ENCODE assay signal across 8 cellular contexts in the genomic region with DNA sequence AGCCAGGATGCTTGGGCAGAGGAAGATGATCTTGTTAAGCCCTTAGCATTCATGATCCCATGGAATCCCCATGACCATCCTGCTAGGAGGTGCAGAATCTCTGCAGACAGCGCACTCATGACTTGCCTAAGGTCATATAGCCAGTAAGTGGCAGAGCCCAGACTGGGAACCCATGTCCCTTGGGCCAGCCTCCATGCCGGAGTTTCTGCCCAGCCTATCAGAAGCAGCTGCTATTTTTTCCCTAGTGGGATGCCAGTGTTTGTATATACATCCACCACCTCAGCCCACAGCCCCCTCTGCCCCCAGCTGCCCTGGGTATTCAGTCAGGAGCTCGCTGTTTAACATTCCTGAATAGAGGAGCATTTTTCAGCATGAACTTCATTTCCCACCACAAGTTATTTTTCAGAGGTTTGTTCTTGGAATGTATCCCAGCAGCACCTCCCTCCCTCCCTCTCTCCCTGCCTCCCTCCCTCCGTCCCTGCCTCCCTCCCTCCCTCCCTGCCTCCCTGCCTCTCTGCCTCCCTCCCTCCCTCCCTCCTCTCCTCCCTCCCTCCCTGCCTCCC. TPM values are rescaled to one million over a fixed set of nuclear protein-coding genes. Genes with fewer than 3 reads are reported as not detected.
DNase-seq lines count a peak whose midpoint lies in the region; ATAC-seq, FAIRE-seq and TF ChIP-seq lines count a peak whose summit lies in the region.

No MANE protein-coding gene starts in this region.

- BruUV-seq in HepG2 (replicated peaks; lab: Mats Ljungman, UMichigan) = no TSS peak

- TF ChIP-seq RAD21 in HepG2 (CRISPR knock-in tag; IDR thresholded peaks at IDR 0.05) = no peak

- H2AFZ ChIP-seq in astrocyte (ENCODE audit: low read depth, low read length) = no peak overlapping the region
- H2AFZ ChIP-seq in HepG2 (ENCODE audit: low read length) = no peak overlapping the region

- in situ Hi-C loops in HepG2 (cut with HindIII; ENCODE audit: extremely low pct_ligation_motif_present, low pct_unique_long_range_greater_than_20kb) = no loop called here
- in situ Hi-C loops in GM13976 (cut with MboI; ENCODE audit: low sequenced_read_pairs, unreplicated experiment) = no loop called here

- TF ChIP-seq EP300 in HepG2 (IDR thresholded peaks at IDR 0.05; ENCODE audit: low read depth in 2 of 2, low read length in 2 of 2) (no peak), HepG2 (CRISPR knock-in tag; IDR thresholded peaks at IDR 0.05; ENCODE audit: borderline replicate concordance) (no peak), upper lobe of left lung (IDR thresholded peaks at IDR 0.05) (no peak)

- H3K9ac ChIP-seq in astrocyte (ENCODE audit: low read length) = no peak overlapping the region
- H3K9ac ChIP-seq in HepG2 (ENCODE audit: insufficient read depth, low read depth, low read length) = no peak overlapping the region

- no peak for FAIRE-seq in astrocyte (lab: Jason Lieb, UNC)
- FAIRE-seq in HepG2 (lab: Jason Lieb, UNC) = no peak

- DNase-seq in NCI-H2227 (lab: John Stamatoyannopoulos, UW; ENCODE audit: unreplicated experiment) (peak; percentile 9), NCI-H2227 treated with DMSO at 0.1 percent for 48 hours (lab: John Stamatoyannopoulos, UW) (no peak), astrocyte (ENCODE audit: low read depth) (peak; percentile 84), HepG2 (ENCODE audit: low spot score) (no peak), upper lobe of left lung (no peak), mesenteric fat pad (ENCODE audit: low spot score) (no peak), GM13976 (ENCODE audit: low spot score) (no peak)
- DNase-seq in activated CD4-positive, alpha-beta memory T cell treated with anti-CD3 and anti-CD28 coated beads, Interleukin-2, amount 10 ng/mL, durations not matched to agents 7 days and 5 days = no peak

- H3K4me1 ChIP-seq in astrocyte (ENCODE audit: insufficient read depth, low read length) = peaks cover 23% of the 10 kb centered on the region
- peaks cover 46% of the 10 kb centered on the region for H3K4me1 ChIP-seq in HepG2 (ENCODE audit: insufficient read depth, low read length)
- peaks cover 60 to 75% (median 62%) of the 10 kb centered on the region in 4 donors for H3K4me1 ChIP-seq in upper lobe of left lung

- H3K79me2 ChIP-seq in astrocyte (ENCODE audit: insufficient read depth, low read length) (no peaks in the 10 kb centered on the region), HepG2 (ENCODE audit: insufficient read depth, low read length) (no peaks in the 10 kb centered on the region)

- WGBS in HepG2 (ENCODE audit: low lambda C conversion rate) = 74% methylated on average over 4 of the region's 4 CpGs
- 20 to 27% methylated on average over 3 to 4 of the region's 4 CpGs for WGBS in upper lobe of left lung, 2 donors

- no peak for TF ChIP-seq POLR2A in HepG2 (IDR thresholded peaks at IDR 0.05; ENCODE audit: insufficient read depth in 1 of 2, low read depth in 2 of 2, low read length in 2 of 2)
- TF ChIP-seq POLR2A in upper lobe of left lung (IDR thresholded peaks at IDR 0.05) = no peak

- CTCF ChIA-PET in HepG2 (lab: Yijun Ruan, JAX; ENCODE audit: low intra/inter-chr PET ratio, low total read pairs) = no interaction called here
- CTCF ChIA-PET in activated CD4-positive, alpha-beta memory T cell treated with anti-CD3 and anti-CD28 coated beads, Interleukin-2, amount 10 ng/mL, durations not matched to agents 7 days and 5 days (lab: Charles Lee) = interaction anchor here (1.2 to 1.6 kb wide), 3 partner anchors 9 to 11 kb away, joined by 4 to 7 read pairs (median 4); no protein-coding TSS in a partner anchor

- H3K27me3 ChIP-seq in astrocyte (ENCODE audit: insufficient read depth, low read length) (no peaks in the 10 kb centered on the region), HepG2 (ENCODE audit: control insufficient read depth in 1 of 2, insufficient read depth in 2 of 2, low read length in 2 of 2) (no peaks in the 10 kb centered on the region; a peak in 1 of 5 replicates), upper lobe of left lung (no peaks in the 10 kb centered on the region)

- intact Hi-C loops in HepG2 (cut with micrococcal nuclease; ENCODE audit: unreplicated experiment) = loop anchor here (10.0 kb wide), 1 partner anchor 52 kb away; no protein-coding TSS in a partner anchor

- no peak overlapping the region for H3K27ac Mint-ChIP-seq in astrocyte (ENCODE audit: unreplicated experiment)
- H3K27ac Mint-ChIP-seq in activated CD4-positive, alpha-beta memory T cell treated with anti-CD3 and anti-CD28 coated beads, Interleukin-2, amount 10 ng/mL, durations not matched to agents 7 days and 5 days = no peak overlapping the region

- H3K36me3 Mint-ChIP-seq in astrocyte (ENCODE audit: low read depth, unreplicated experiment) = peaks cover 17% of the 10 kb centered on the region
- peaks cover 9% of the 10 kb centered on the region for H3K36me3 Mint-ChIP-seq in activated CD4-positive, alpha-beta memory T cell treated with anti-CD3 and anti-CD28 coated beads, Interleukin-2, amount 10 ng/mL, durations not matched to agents 7 days and 5 days (ENCODE audit: low read depth)

- TF ChIP-seq CTCF in astrocyte (IDR thresholded peaks at IDR 0.05; ENCODE audit: insufficient read depth, low read depth, low read length) (no peak), HepG2 (CRISPR knock-in tag; IDR thresholded peaks at IDR 0.05) (no peak), upper lobe of left lung (IDR thresholded peaks at IDR 0.05) (no peak), GM13976 (IDR thresholded peaks at IDR 0.05; ENCODE audit: borderline replicate concordance, control extremely low read depth, extremely low read depth, insufficient read depth, missing control alignments) (no peak)

- H3K27ac ChIP-seq in astrocyte (ENCODE audit: low read depth, low read length) (peak overlapping the region; percentile 30), HepG2 (ENCODE audit: extremely low read length, insufficient read depth, low read length) (peak overlapping the region; percentile 67), upper lobe of left lung (peak overlapping the region; percentile 73 to 88 (median 80))

- H3K4me3 ChIP-seq in astrocyte (ENCODE audit: insufficient read depth, low read depth, low read length) (no peak overlapping the region), HepG2 (replicated peaks in 1 of 3; ENCODE audit: insufficient read depth in 1 of 3, low read depth in 2 of 3, low read length in 3 of 3) (no peak overlapping the region), upper lobe of left lung (no peak overlapping the region)

- POLR2A ChIA-PET in HepG2 (lab: Yijun Ruan, JAX) = interaction anchor here (0.9 to 2.7 kb wide), 2 partner anchors 9 to 136 kb away, joined by 5 to 20 read pairs; a partner anchor contains a TSS
- POLR2A ChIA-PET in activated CD4-positive, alpha-beta memory T cell treated with anti-CD3 and anti-CD28 coated beads, Interleukin-2, amount 10 ng/mL, durations not matched to agents 7 days and 5 days (lab: Charles Lee) = interaction anchor here (0.8 to 1.9 kb wide), 3 partner anchors 10 to 53 kb away, joined by 3 to 10 read pairs (median 3); no protein-coding TSS in a partner anchor

- no peaks in the 10 kb centered on the region for H3K9me3 Mint-ChIP-seq in astrocyte (ENCODE audit: unreplicated experiment)
- no peaks in the 10 kb centered on the region for H3K9me3 Mint-ChIP-seq in activated CD4-positive, alpha-beta memory T cell treated with anti-CD3 and anti-CD28 coated beads, Interleukin-2, amount 10 ng/mL, durations not matched to agents 7 days and 5 days

- H4K20me1 ChIP-seq in astrocyte (ENCODE audit: insufficient read depth, low read length) (peaks cover 61% of the 10 kb centered on the region), HepG2 (ENCODE audit: insufficient read depth, low read length) (peaks cover 3% of the 10 kb centered on the region; the same call in 1 of the 2 replicates)

- H3K4me1 Mint-ChIP-seq in astrocyte (ENCODE audit: low read depth, unreplicated experiment) = peaks cover 21% of the 10 kb centered on the region
- peaks cover 32% of the 10 kb centered on the region for H3K4me1 Mint-ChIP-seq in activated CD4-positive, alpha-beta memory T cell treated with anti-CD3 and anti-CD28 coated beads, Interleukin-2, amount 10 ng/mL, durations not matched to agents 7 days and 5 days

- no peaks in the 10 kb centered on the region for H3K27me3 Mint-ChIP-seq in astrocyte (ENCODE audit: low read depth, unreplicated experiment)
- H3K27me3 Mint-ChIP-seq in activated CD4-positive, alpha-beta memory T cell treated with anti-CD3 and anti-CD28 coated beads, Interleukin-2, amount 10 ng/mL, durations not matched to agents 7 days and 5 days = no peaks in the 10 kb centered on the region

- ATAC-seq in HepG2 = no peak; the same call in 2 of the 3 replicates
- peak; percentile 28 to 30 for ATAC-seq in upper lobe of left lung (ENCODE audit: low FRiP score in 2 of 2)

- H3K9me3 ChIP-seq in astrocyte (ENCODE audit: insufficient read depth, low read depth, low read length) (no peaks in the 10 kb centered on the region), HepG2 (ENCODE audit: low read length) (no peaks in the 10 kb centered on the region), upper lobe of left lung (no peaks in the 10 kb centered on the region)

- H3K36me3 ChIP-seq in astrocyte (ENCODE audit: insufficient read depth, low read length) (peaks cover 2% of the 10 kb centered on the region), HepG2 (replicated peaks in 1 of 2; ENCODE audit: control insufficient read depth in 1 of 2, insufficient read depth in 2 of 2, low read length in 2 of 2) (peaks cover 26 to 48% of the 10 kb centered on the region in 2 experiments; a peak in 4 of 5 replicates), upper lobe of left lung (no peaks in the 10 kb centered on the region)

- no peak overlapping the region for H3K4me3 Mint-ChIP-seq in astrocyte (ENCODE audit: unreplicated experiment)
- H3K4me3 Mint-ChIP-seq in activated CD4-positive, alpha-beta memory T cell treated with anti-CD3 and anti-CD28 coated beads, Interleukin-2, amount 10 ng/mL, durations not matched to agents 7 days and 5 days = no peak overlapping the region

- H3K4me2 ChIP-seq in astrocyte (ENCODE audit: low read length) (peak overlapping the region; percentile 63), HepG2 (ENCODE audit: low read depth, low read length) (no peak overlapping the region)

RNA-seq across cellular contexts. Expression of a gene that starts 34.4 kb away (rescaled TPM):
- total RNA-seq in astrocyte (0.72 and 0.77 TPM in 2 replicates), HepG2 (2016; rRNA removed; fragmentation: Illumina TruSeq; extraction: Trizol) (0.94 and 2.1 TPM in 2 replicates), upper lobe of left lung (100 to 1,000 TPM; 191 to 645 (median 348) TPM), mesenteric fat pad (5.9 TPM)
- 0.20 and 0.44 TPM in 2 replicates for total RNA-seq in HepG2 (2016; cell fraction: cytosol; rRNA removed; fragmentation: Illumina TruSeq; extraction: Trizol; ENCODE audit: low read depth)
- total RNA-seq in HepG2 (2016; cell fraction: insoluble cytoplasmic fraction; rRNA removed; fragmentation: Illumina TruSeq; extraction: Trizol) = 0.64 and 2.1 TPM in 2 replicates
- 0.48 and 0.49 TPM in 2 replicates for total RNA-seq in HepG2 (2016; cell fraction: membrane; rRNA removed; fragmentation: Illumina TruSeq; extraction: Trizol)
- total RNA-seq in HepG2 (2016; cell fraction: nucleus; rRNA removed; fragmentation: Illumina TruSeq; extraction: Trizol) = 3.6 and 3.8 TPM in 2 replicates
- polyA plus RNA-seq in HepG2 (2011; rRNA removed) = 11.0 and 12.7 TPM in 2 replicates
- 3.8 and 6.5 TPM in 2 replicates for polyA plus RNA-seq in HepG2 (2011; cell fraction: cytosol; rRNA removed)
- 12.4 and 16.2 TPM in 2 replicates for polyA plus RNA-seq in HepG2 (2011; cell fraction: nucleus; rRNA removed)
- 2.7 and 4.1 TPM in 2 replicates for polyA plus RNA-seq in HepG2 (2012)
- 0.27 and 0.36 TPM in 2 replicates for polyA plus RNA-seq in HepG2 (2016; cell fraction: cytosol; fragmentation: Illumina TruSeq; extraction: Trizol; ENCODE audit: low read depth)
- polyA plus RNA-seq in HepG2 (2016; cell fraction: insoluble cytoplasmic fraction; fragmentation: Illumina TruSeq; extraction: Trizol; ENCODE audit: low read depth) = 1.3 and 1.8 TPM in 2 replicates
- 0.41 and 0.74 TPM in 2 replicates for polyA plus RNA-seq in HepG2 (2016; cell fraction: membrane; fragmentation: Illumina TruSeq; extraction: Trizol; ENCODE audit: low read depth)
- 8.0 and 8.7 TPM in 2 replicates for polyA plus RNA-seq in HepG2 (2016; cell fraction: nucleus; fragmentation: Illumina TruSeq; extraction: Trizol; ENCODE audit: insufficient read depth, low read depth)
- 0.77 and 15.6 TPM in 2 replicates for polyA minus RNA-seq in HepG2 (2011; rRNA and poly(A)+ RNA removed; ENCODE audit: low replicate concordance)
- 5.4 and 6.8 TPM in 2 replicates for polyA minus RNA-seq in HepG2 (2011; cell fraction: cytosol; rRNA and poly(A)+ RNA removed)
- polyA minus RNA-seq in HepG2 (2011; cell fraction: nucleus; rRNA and poly(A)+ RNA removed) = 4.4 and 4.6 TPM in 2 replicates
- total RNA-seq in activated CD4-positive, alpha-beta memory T cell treated with anti-CD3 and anti-CD28 coated beads, Interleukin-2, amount 10 ng/mL, durations not matched to agents 7 days and 5 days = under 1 TPM; 0.23 to 0.63 TPM

Comparison
In these comparisons a context has a peak if more than half of its experiments do, and no peak if none do; other contexts are left out.
1. DNase-seq: peak in NCI-H2227 (single experiment) and astrocyte (single experiment); none in NCI-H2227 treated with DMSO at 0.1 percent for 48 hours (single experiment), HepG2 (single experiment), upper lobe of left lung (0 of 2), activated CD4-positive, alpha-beta memory T cell treated with anti-CD3 and anti-CD28 coated beads, Interleukin-2, amount 10 ng/mL, durations not matched to agents 7 days and 5 days (single experiment), mesenteric fat pad (single experiment) and GM13976 (single experiment).
2. H3K27ac ChIP-seq: peak in every context shown above with its lines; median percentile 80 in upper lobe of left lung; 67 in HepG2; 30 in astrocyte.
3. RNA of a gene that starts 34.4 kb away (total RNA-seq): 191 to 645 TPM in upper lobe of left lung; 5.9 TPM in mesenteric fat pad (single experiment), 0.20 to 3.8 TPM in HepG2, 0.72 to 0.77 TPM in astrocyte and 0.23 to 0.63 TPM in activated CD4-positive, alpha-beta memory T cell treated with anti-CD3 and anti-CD28 coated beads, Interleukin-2, amount 10 ng/mL, durations not matched to agents 7 days and 5 days; every median in the first group is over 10 times any median in the second.